ENCODE assay signal across 32 cellular contexts in genomic region chr5:129177451-129177850, GRCh38.
"Had no signal": no experiment of that assay in that cellular context is flagged by ENCODE, and none has a peak within 500 bp of the region (broad histone marks: within the 10 kb centered on the region; RNA-seq: fewer than 3 reads in every experiment).

No MANE protein-coding gene starts in this region.

- H3K27ac ChIP-seq: ascending aorta, KMS-11, SK-N-MC, WERI-Rb-1 had no signal

- H3K4me1 Mint-ChIP-seq: activated CD4-positive, alpha-beta T cell treated with anti-CD3 and anti-CD28 coated beads for 36 hours; activated CD4-positive, alpha-beta T cell treated with anti-CD3 and anti-CD28 coated beads, Interleukin-2, amount 10 ng/mL, durations not matched to agents 7 days and 5 days; activated naive CD4-positive, alpha-beta T cell treated with anti-CD3 and anti-CD28 coated beads, Interleukin-2, amount 50 U/mL, for 24 hours; activated naive CD8-positive, alpha-beta T cell treated with anti-CD3 and anti-CD28 coated beads, Interleukin-2, amount 10 ng/mL, durations not matched to agents 7 days and 5 days had no signal

- H3K27me3 Mint-ChIP-seq: activated CD4-positive, alpha-beta T cell treated with anti-CD3 and anti-CD28 coated beads for 36 hours; activated CD4-positive, alpha-beta T cell treated with anti-CD3 and anti-CD28 coated beads, Interleukin-2, amount 10 ng/mL, durations not matched to agents 7 days and 5 days; activated naive CD4-positive, alpha-beta T cell treated with anti-CD3 and anti-CD28 coated beads, Interleukin-2, amount 50 U/mL, for 24 hours; activated naive CD8-positive, alpha-beta T cell treated with anti-CD3 and anti-CD28 coated beads, Interleukin-2, amount 10 ng/mL, durations not matched to agents 7 days and 5 days; activated T-cell treated with anti-CD3 and anti-CD28 coated beads, Interleukin-2, amount 50 U/mL, for 24 hours had no signal

- ATAC-seq: activated CD4-positive, alpha-beta T cell treated with anti-CD3 and anti-CD28 coated beads for 36 hours; activated CD4-positive, CD25-positive, alpha-beta regulatory T cell treated with anti-CD3 and anti-CD28 coated beads, Interleukin-2, amount 50 U/mL, for 24 hours; activated CD8-positive, alpha-beta T cell treated with anti-CD3 and anti-CD28 coated beads, Interleukin-2, amount 10 ng/mL, durations not matched to agents 7 days and 5 days; Panc1 had no signal

- DNase-seq: activated CD4-positive, alpha-beta T cell treated with anti-CD3 and anti-CD28 coated beads for 36 hours; activated CD4-positive, alpha-beta T cell treated with anti-CD3 and anti-CD28 coated beads, Interleukin-2, amount 10 ng/mL, durations not matched to agents 7 days and 5 days; activated CD4-positive, alpha-beta T cell treated with anti-CD3 and anti-CD28 coated beads, Interleukin-2, amount 50 U/mL, for 48 hours; activated CD8-positive, alpha-beta T cell treated with anti-CD3 and anti-CD28 coated beads, Interleukin-2, amount 10 ng/mL, durations not matched to agents 7 days and 5 days; activated gamma-delta T cell; activated naive CD4-positive, alpha-beta T cell treated with Interleukin-2 at 50 U/mL for 16 hours; activated naive CD8-positive, alpha-beta T cell treated with anti-CD3 and anti-CD28 coated beads, Interleukin-2, amount 10 ng/mL, durations not matched to agents 7 days and 5 days; activated T-cell treated with anti-CD3 and anti-CD28 coated beads, Interleukin-2, amount 50 U/mL, for 24 hours; amygdala; caudate nucleus; cerebellar nuclear complex; NCI-H1092 treated with DMSO at 0.1 percent for 48 hours; NCI-H1417; NCI-H146; NCI-H187; NCI-H2029 treated with DMSO at 0.1 percent for 48 hours; NCI-H2107; NCI-H226; NCI-H446 treated with DMSO at 0.1 percent for 48 hours; NCI-H524; NCI-H69; NCI-H82; SHP77 treated with DMSO at 0.1 percent for 48 hours; T1000; WERI-Rb-1 had no signal

- H3K27ac Mint-ChIP-seq: activated CD4-positive, alpha-beta T cell treated with anti-CD3 and anti-CD28 coated beads for 36 hours; activated CD4-positive, alpha-beta T cell treated with anti-CD3 and anti-CD28 coated beads, Interleukin-2, amount 10 ng/mL, durations not matched to agents 7 days and 5 days; activated CD8-positive, alpha-beta T cell treated with anti-CD3 and anti-CD28 coated beads, Interleukin-2, amount 10 ng/mL, durations not matched to agents 7 days and 5 days; activated naive CD4-positive, alpha-beta T cell treated with anti-CD3 and anti-CD28 coated beads, Interleukin-2, amount 50 U/mL, for 24 hours; activated naive CD8-positive, alpha-beta T cell treated with anti-CD3 and anti-CD28 coated beads, Interleukin-2, amount 10 ng/mL, durations not matched to agents 7 days and 5 days; activated T-cell treated with anti-CD3 and anti-CD28 coated beads, Interleukin-2, amount 50 U/mL, for 24 hours; activated T-helper 2 cell treated with anti-CD3 and anti-CD28 coated beads, Interferon-gamma antibody, Interleukin-2, Interleukin-4, amounts not matched to agents 10 μg/mL and 5 μg/mL and 100 μg/mL, durations not matched to agents 14 hours and 24 hours and 36 hours had no signal

- H3K36me3 Mint-ChIP-seq: activated naive CD4-positive, alpha-beta T cell treated with anti-CD3 and anti-CD28 coated beads, Interleukin-2, amount 50 U/mL, for 24 hours; activated naive CD8-positive, alpha-beta T cell treated with anti-CD3 and anti-CD28 coated beads, Interleukin-2, amount 10 ng/mL, durations not matched to agents 7 days and 5 days had no signal

- H3K4me3 Mint-ChIP-seq: activated CD4-positive, alpha-beta T cell treated with anti-CD3 and anti-CD28 coated beads for 36 hours; activated CD4-positive, alpha-beta T cell treated with anti-CD3 and anti-CD28 coated beads, Interleukin-2, amount 10 ng/mL, durations not matched to agents 7 days and 5 days; activated CD8-positive, alpha-beta T cell treated with anti-CD3 and anti-CD28 coated beads, Interleukin-2, amount 10 ng/mL, durations not matched to agents 7 days and 5 days; activated naive CD4-positive, alpha-beta T cell treated with anti-CD3 and anti-CD28 coated beads, Interleukin-2, amount 50 U/mL, for 24 hours; activated naive CD8-positive, alpha-beta T cell treated with anti-CD3 and anti-CD28 coated beads, Interleukin-2, amount 10 ng/mL, durations not matched to agents 7 days and 5 days; activated T-cell treated with anti-CD3 and anti-CD28 coated beads, Interleukin-2, amount 50 U/mL, for 24 hours had no signal

- H3K9me3 Mint-ChIP-seq: activated CD4-positive, alpha-beta T cell treated with anti-CD3 and anti-CD28 coated beads, Interleukin-2, amount 10 ng/mL, durations not matched to agents 7 days and 5 days; activated naive CD4-positive, alpha-beta T cell treated with anti-CD3 and anti-CD28 coated beads, Interleukin-2, amount 50 U/mL, for 24 hours; activated T-helper 2 cell treated with anti-CD3 and anti-CD28 coated beads, Interferon-gamma antibody, Interleukin-2, Interleukin-4, amounts not matched to agents 10 μg/mL and 5 μg/mL and 100 μg/mL, durations not matched to agents 14 hours and 24 hours and 36 hours had no signal
